In genomic region chr15:36221992-36222391, GRCh38 we compare ENCODE assay signal across 29 cellular contexts.
"Had no signal": no experiment of that assay in that cellular context is flagged by ENCODE, and none has a peak within 500 bp of the region (broad histone marks: within the 10 kb centered on the region; RNA-seq: fewer than 3 reads in every experiment).

No MANE protein-coding gene starts in this region.

- H3K27me3 Mint-ChIP-seq: memory B cell; natural killer cell treated with Interleukin-12 subunit alpha and Interleukin-12 subunit beta and Interleukin-15 and Interleukin-18, amount 100 ng/mL, for 72 hours; stimulated activated naive B cell treated with anti-CD40 and anti-IgM and Interleukin-4, amounts not matched to agents 10 μg/mL and 1 μg/mL and 100 μg/mL, for 72 hours had no signal

- H3K4me1 Mint-ChIP-seq: immature natural killer cell; memory B cell; stimulated activated naive B cell treated with anti-CD40 and anti-IgM and Interleukin-4, amounts not matched to agents 10 μg/mL and 1 μg/mL and 100 μg/mL, for 72 hours had no signal

- H3K36me3 Mint-ChIP-seq: immature natural killer cell; memory B cell; natural killer cell treated with Interleukin-12 subunit alpha and Interleukin-12 subunit beta and Interleukin-15 and Interleukin-18, amount 100 ng/mL, for 72 hours; neural progenitor cell; stimulated activated naive B cell treated with anti-CD40 and anti-IgM and Interleukin-4, amounts not matched to agents 10 μg/mL and 1 μg/mL and 100 μg/mL, for 72 hours had no signal

- H3K27me3 ChIP-seq: dorsolateral prefrontal cortex, gastrocnemius medialis, neural progenitor cell, right lobe of liver, spleen, stomach had no signal

- H3K4me2 ChIP-seq: neural progenitor cell had no signal

- H3K27ac ChIP-seq: coronary artery, dorsolateral prefrontal cortex, gastrocnemius medialis, left ventricle myocardium inferior, lower lobe of right lung, neural progenitor cell, parathyroid adenoma, psoas muscle, right lobe of liver, spleen, stomach, thoracic aorta had no signal

- H3K4me3 Mint-ChIP-seq: immature natural killer cell; memory B cell; natural killer cell treated with Interleukin-12 subunit alpha and Interleukin-12 subunit beta and Interleukin-15 and Interleukin-18, amount 100 ng/mL, for 72 hours; neural progenitor cell; stimulated activated naive B cell treated with anti-CD40 and anti-IgM and Interleukin-4, amounts not matched to agents 10 μg/mL and 1 μg/mL and 100 μg/mL, for 72 hours had no signal

- H2AFZ ChIP-seq: neural progenitor cell, parathyroid adenoma had no signal

- H3K4me3 ChIP-seq: coronary artery, dorsolateral prefrontal cortex, gastrocnemius medialis, left ventricle myocardium inferior, lower lobe of right lung, neural progenitor cell, psoas muscle, right lobe of liver, spleen, stomach, thoracic aorta had no signal

- H3K9ac ChIP-seq: neural progenitor cell, parathyroid adenoma had no signal

- H3K27ac Mint-ChIP-seq: immature natural killer cell; memory B cell; natural killer cell treated with Interleukin-12 subunit alpha and Interleukin-12 subunit beta and Interleukin-15 and Interleukin-18, amount 100 ng/mL, for 72 hours; neural progenitor cell; stimulated activated naive B cell treated with anti-CD40 and anti-IgM and Interleukin-4, amounts not matched to agents 10 μg/mL and 1 μg/mL and 100 μg/mL, for 72 hours had no signal

- H3K4me1 ChIP-seq: gastrocnemius medialis, left ventricle myocardium inferior, lower lobe of right lung, parathyroid adenoma, psoas muscle, right lobe of liver, spleen, stomach had no signal

- H3K9me3 ChIP-seq: gastrocnemius medialis had no signal

- FAIRE-seq: endometrium, keratinocyte had no signal

- ATAC-seq: esophagus mucosa; gastrocnemius medialis; left cardiac atrium; lower lobe of right lung; natural killer cell treated with Interleukin-12 subunit alpha and Interleukin-12 subunit beta and Interleukin-15 and Interleukin-18, amount 100 ng/mL, for 72 hours; psoas muscle; right lobe of liver; stimulated activated naive B cell treated with anti-CD40 and anti-IgM and Interleukin-4, amounts not matched to agents 10 μg/mL and 1 μg/mL and 100 μg/mL, for 72 hours had no signal

- H3K79me2 ChIP-seq: parathyroid adenoma had no signal

- H3K36me3 ChIP-seq: gastrocnemius medialis, left ventricle myocardium inferior, lower lobe of right lung, neural progenitor cell, right lobe of liver, spleen, stomach, thoracic aorta had no signal

- DNase-seq: dorsolateral prefrontal cortex; effector CD8-positive, alpha-beta T cell; gastrocnemius medialis; immature natural killer cell; left cardiac atrium; left ventricle myocardium inferior; lower lobe of right lung; midbrain; occipital lobe; psoas muscle; retina; right lobe of liver; spleen; stimulated activated CD4-positive, alpha-beta T cell treated with anti-CD3 and anti-CD28 coated beads, Interleukin-15, amount 100 ng/mL, for 24 hours; stimulated activated CD4-positive, alpha-beta T cell treated with anti-CD3 and anti-CD28 coated beads, Interleukin-1b, Interleukin-23, amount 100 ng/mL, for 48 hours; stimulated activated CD4-positive, alpha-beta T cell treated with anti-CD3 and anti-CD28 coated beads, Interleukin-4, amount 100 ng/mL, for 24 hours; stimulated activated naive B cell treated with anti-CD40 and anti-IgM and Interleukin-4, amounts not matched to agents 10 μg/mL and 1 μg/mL and 100 μg/mL, for 72 hours; stomach; substantia nigra; trophoblast cell had no signal
